In genomic region chr7:149794665-149795064, GRCh38 we compare ENCODE assay signal across 21 cellular contexts. TPM values are rescaled to one million over a fixed set of nuclear protein-coding genes. Genes with fewer than 3 reads are reported as not detected.
"Had no signal": no experiment of that assay in that cellular context is flagged by ENCODE, and none has a peak within 500 bp of the region (broad histone marks: within the 10 kb centered on the region; RNA-seq: fewer than 3 reads in every experiment).

No MANE protein-coding gene starts in this region.

- H3K36me3 Mint-ChIP-seq: activated naive CD8-positive, alpha-beta T cell; natural killer cell treated with Interleukin-12 subunit alpha and Interleukin-12 subunit beta and Interleukin-15 and Interleukin-18, amount 100 ng/mL, for 72 hours had no signal

- H3K4me3 ChIP-seq: cardiac muscle cell, esophagus muscularis mucosa, gastroesophageal sphincter, heart left ventricle, suprapubic skin, transverse colon, uterus had no signal

- H3K4me3 Mint-ChIP-seq: activated naive CD8-positive, alpha-beta T cell; dendritic cell treated with granulocyte-macrophage colony-stimulating factor and Interleukin-4, amounts not matched to agents 40 ng/mL and 50 ng/mL, for 4 days; natural killer cell treated with Interleukin-12 subunit alpha and Interleukin-12 subunit beta and Interleukin-15 and Interleukin-18, amount 100 ng/mL, for 72 hours had no signal

- H3K4me1 ChIP-seq: uterus had no signal

- H3K27ac Mint-ChIP-seq: activated naive CD8-positive, alpha-beta T cell; dendritic cell treated with granulocyte-macrophage colony-stimulating factor and Interleukin-4, amounts not matched to agents 40 ng/mL and 50 ng/mL, for 4 days; natural killer cell treated with Interleukin-12 subunit alpha and Interleukin-12 subunit beta and Interleukin-15 and Interleukin-18, amount 100 ng/mL, for 72 hours had no signal

- H3K9me3 Mint-ChIP-seq: dendritic cell treated with granulocyte-macrophage colony-stimulating factor and Interleukin-4, amounts not matched to agents 40 ng/mL and 50 ng/mL, for 4 days; natural killer cell treated with Interleukin-12 subunit alpha and Interleukin-12 subunit beta and Interleukin-15 and Interleukin-18, amount 100 ng/mL, for 72 hours had no signal

- H3K36me3 ChIP-seq: cardiac muscle cell, esophagus muscularis mucosa, gastroesophageal sphincter, heart left ventricle, suprapubic skin, transverse colon, uterus had no signal

- H3K27me3 ChIP-seq: uterus had no signal

- DNase-seq: activated gamma-delta T cell treated with Interleukin-2 at 50 U/mL for 16 hours; effector CD8-positive, alpha-beta T cell; heart left ventricle; occipital lobe; retina; stimulated activated CD4-positive, alpha-beta T cell treated with anti-CD3 and anti-CD28 coated beads, Interleukin-12 subunit alpha, Interleukin-12 subunit beta, amount 100 ng/mL, for 4 hours; stimulated activated CD4-positive, alpha-beta T cell treated with anti-CD3 and anti-CD28 coated beads, Interleukin-1b, Interleukin-23, amount 100 ng/mL, for 48 hours; stimulated activated naive CD8-positive, alpha-beta T cell treated with anti-CD3 and anti-CD28 coated beads, Interleukin-15, Interleukin-2, amounts not matched to agents 100 U/mL and 50 U/mL, for 24 hours; T1000; transverse colon; uterus had no signal

- ATAC-seq: activated CD4-positive, CD25-positive, alpha-beta regulatory T cell treated with anti-CD3 and anti-CD28 coated beads, Interleukin-2, amount 50 U/mL, for 24 hours; gastroesophageal sphincter; heart left ventricle; natural killer cell treated with Interleukin-12 subunit alpha and Interleukin-12 subunit beta and Interleukin-15 and Interleukin-18, amount 100 ng/mL, for 72 hours; stimulated activated naive CD8-positive, alpha-beta T cell treated with anti-CD3 and anti-CD28 coated beads, Interleukin-15, Interleukin-2, amounts not matched to agents 100 U/mL and 50 U/mL, for 24 hours had no signal

- H3K27ac ChIP-seq: cardiac muscle cell, esophagus muscularis mucosa, gastroesophageal sphincter, heart left ventricle, suprapubic skin, transverse colon, uterus had no signal

- H3K9me3 ChIP-seq: esophagus muscularis mucosa, gastroesophageal sphincter, heart left ventricle, suprapubic skin, transverse colon, uterus had no signal

RNA-seq across cellular contexts. Expression of gene ZNF467, which starts 21.3 kb away (rescaled TPM):
- total RNA-seq: activated CD8-positive, alpha-beta memory T cell treated with anti-CD3 and anti-CD28 coated beads for 36 hours; T-helper 1 cell treated with Interleukin-12 subunit alpha and Interleukin-12 subunit beta and Interleukin-4 antibody, amounts not matched to agents 30 ng/mL and 1 ng/mL, for 36 hours had no signal
